ENCODE assay signal across 2 cellular contexts in the genomic region with DNA sequence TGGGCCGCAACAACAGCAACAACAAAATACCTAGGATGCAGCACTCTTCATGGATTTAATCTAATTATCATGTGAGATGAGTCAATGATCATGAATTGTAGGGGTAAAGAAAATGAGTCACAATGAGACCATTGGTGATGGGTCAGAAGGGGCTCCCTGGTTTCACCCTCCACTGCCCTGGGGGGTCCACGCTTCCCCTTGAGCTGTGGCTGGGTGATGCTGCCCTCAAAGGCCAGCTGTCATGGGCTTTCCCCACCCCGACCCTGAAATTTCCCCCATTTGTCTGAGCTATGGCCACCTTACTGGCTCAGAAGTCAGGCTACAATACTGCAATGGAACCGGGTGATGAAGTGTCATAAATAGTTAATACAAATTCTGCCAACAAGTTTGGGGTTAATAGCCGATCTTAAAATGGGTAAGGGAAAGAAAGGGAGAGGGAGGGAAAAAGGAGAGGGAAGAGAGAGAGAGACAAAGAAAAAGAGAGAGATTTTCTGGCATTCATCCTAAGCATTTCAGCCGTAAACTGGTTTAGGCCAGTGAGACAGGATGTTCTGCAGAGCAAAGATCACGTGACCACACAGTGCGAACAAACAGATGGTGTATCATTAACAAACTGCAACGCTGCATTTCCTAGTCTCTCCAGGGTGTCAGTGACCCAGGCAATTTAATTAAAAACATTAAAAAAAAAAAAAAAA.
A peak's percentile ranks its signal among the peaks of the same experiment; 100 is the strongest.
TF ChIP-seq lines count a peak whose summit lies in the region.

No MANE protein-coding gene starts in this region.

TF ChIP-seq in GM23338, 12 proteins besides CTCF, POLR2A, EP300 and RAD21 (continued from another document and continues in another):
- TF ChIP-seq, protein P1, sequence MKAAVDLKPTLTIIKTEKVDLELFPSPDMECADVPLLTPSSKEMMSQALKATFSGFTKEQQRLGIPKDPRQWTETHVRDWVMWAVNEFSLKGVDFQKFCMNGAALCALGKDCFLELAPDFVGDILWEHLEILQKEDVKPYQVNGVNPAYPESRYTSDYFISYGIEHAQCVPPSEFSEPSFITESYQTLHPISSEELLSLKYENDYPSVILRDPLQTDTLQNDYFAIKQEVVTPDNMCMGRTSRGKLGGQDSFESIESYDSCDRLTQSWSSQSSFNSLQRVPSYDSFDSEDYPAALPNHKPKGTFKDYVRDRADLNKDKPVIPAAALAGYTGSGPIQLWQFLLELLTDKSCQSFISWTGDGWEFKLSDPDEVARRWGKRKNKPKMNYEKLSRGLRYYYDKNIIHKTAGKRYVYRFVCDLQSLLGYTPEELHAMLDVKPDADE (IDR thresholded peaks at IDR 0.05) = no peak
- TF ChIP-seq JUNB (IDR thresholded peaks at IDR 0.05; ENCODE audit: unreplicated experiment) (no peak), EZH2phosphoT487 (IDR thresholded peaks at IDR 0.05; ENCODE audit: unreplicated experiment) (no peak), EZH2 (IDR thresholded peaks at IDR 0.05; ENCODE audit: low read depth, unreplicated experiment) (no peak), ZNF114 (CRISPR knock-in tag; IDR thresholded peaks at IDR 0.05) (no peak), NANOG (IDR thresholded peaks at IDR 0.05; ENCODE audit: borderline replicate concordance) (no peak), ZNF331 (CRISPR knock-in tag; IDR thresholded peaks at IDR 0.05; ENCODE audit: low read depth) (no peak)
- TF ChIP-seq, protein P2, sequence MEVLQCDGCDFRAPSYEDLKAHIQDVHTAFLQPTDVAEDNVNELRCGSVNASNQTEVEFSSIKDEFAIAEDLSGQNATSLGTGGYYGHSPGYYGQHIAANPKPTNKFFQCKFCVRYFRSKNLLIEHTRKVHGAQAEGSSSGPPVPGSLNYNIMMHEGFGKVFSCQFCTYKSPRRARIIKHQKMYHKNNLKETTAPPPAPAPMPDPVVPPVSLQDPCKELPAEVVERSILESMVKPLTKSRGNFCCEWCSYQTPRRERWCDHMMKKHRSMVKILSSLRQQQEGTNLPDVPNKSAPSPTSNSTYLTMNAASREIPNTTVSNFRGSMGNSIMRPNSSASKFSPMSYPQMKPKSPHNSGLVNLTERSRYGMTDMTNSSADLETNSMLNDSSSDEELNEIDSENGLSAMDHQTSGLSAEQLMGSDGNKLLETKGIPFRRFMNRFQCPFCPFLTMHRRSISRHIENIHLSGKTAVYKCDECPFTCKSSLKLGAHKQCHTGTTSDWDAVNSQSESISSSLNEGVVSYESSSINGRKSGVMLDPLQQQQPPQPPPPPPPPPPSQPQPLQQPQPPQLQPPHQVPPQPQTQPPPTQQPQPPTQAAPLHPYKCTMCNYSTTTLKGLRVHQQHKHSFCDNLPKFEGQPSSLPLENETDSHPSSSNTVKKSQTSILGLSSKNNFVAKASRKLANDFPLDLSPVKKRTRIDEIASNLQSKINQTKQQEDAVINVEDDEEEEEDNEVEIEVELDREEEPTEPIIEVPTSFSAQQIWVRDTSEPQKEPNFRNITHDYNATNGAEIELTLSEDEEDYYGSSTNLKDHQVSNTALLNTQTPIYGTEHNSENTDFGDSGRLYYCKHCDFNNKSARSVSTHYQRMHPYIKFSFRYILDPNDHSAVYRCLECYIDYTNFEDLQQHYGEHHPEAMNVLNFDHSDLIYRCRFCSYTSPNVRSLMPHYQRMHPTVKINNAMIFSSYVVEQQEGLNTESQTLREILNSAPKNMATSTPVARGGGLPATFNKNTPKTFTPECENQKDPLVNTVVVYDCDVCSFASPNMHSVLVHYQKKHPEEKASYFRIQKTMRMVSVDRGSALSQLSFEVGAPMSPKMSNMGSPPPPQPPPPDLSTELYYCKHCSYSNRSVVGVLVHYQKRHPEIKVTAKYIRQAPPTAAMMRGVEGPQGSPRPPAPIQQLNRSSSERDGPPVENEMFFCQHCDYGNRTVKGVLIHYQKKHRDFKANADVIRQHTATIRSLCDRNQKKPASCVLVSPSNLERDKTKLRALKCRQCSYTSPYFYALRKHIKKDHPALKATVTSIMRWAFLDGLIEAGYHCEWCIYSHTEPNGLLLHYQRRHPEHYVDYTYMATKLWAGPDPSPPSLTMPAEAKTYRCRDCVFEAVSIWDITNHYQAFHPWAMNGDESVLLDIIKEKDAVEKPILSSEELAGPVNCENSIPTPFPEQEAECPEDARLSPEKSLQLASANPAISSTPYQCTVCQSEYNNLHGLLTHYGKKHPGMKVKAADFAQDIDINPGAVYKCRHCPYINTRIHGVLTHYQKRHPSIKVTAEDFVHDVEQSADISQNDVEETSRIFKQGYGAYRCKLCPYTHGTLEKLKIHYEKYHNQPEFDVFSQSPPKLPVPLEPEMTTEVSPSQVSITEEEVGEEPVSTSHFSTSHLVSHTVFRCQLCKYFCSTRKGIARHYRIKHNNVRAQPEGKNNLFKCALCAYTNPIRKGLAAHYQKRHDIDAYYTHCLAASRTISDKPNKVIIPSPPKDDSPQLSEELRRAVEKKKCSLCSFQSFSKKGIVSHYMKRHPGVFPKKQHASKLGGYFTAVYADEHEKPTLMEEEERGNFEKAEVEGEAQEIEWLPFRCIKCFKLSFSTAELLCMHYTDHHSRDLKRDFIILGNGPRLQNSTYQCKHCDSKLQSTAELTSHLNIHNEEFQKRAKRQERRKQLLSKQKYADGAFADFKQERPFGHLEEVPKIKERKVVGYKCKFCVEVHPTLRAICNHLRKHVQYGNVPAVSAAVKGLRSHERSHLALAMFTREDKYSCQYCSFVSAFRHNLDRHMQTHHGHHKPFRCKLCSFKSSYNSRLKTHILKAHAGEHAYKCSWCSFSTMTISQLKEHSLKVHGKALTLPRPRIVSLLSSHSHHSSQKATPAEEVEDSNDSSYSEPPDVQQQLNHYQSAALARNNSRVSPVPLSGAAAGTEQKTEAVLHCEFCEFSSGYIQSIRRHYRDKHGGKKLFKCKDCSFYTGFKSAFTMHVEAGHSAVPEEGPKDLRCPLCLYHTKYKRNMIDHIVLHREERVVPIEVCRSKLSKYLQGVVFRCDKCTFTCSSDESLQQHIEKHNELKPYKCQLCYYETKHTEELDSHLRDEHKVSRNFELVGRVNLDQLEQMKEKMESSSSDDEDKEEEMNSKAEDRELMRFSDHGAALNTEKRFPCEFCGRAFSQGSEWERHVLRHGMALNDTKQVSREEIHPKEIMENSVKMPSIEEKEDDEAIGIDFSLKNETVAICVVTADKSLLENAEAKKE (CRISPR knock-in tag; IDR thresholded peaks at IDR 0.05) = no peak

TF ChIP-seq in neural cell, 6 proteins besides CTCF, POLR2A, EP300 and RAD21:
- TF ChIP-seq, protein P3, sequence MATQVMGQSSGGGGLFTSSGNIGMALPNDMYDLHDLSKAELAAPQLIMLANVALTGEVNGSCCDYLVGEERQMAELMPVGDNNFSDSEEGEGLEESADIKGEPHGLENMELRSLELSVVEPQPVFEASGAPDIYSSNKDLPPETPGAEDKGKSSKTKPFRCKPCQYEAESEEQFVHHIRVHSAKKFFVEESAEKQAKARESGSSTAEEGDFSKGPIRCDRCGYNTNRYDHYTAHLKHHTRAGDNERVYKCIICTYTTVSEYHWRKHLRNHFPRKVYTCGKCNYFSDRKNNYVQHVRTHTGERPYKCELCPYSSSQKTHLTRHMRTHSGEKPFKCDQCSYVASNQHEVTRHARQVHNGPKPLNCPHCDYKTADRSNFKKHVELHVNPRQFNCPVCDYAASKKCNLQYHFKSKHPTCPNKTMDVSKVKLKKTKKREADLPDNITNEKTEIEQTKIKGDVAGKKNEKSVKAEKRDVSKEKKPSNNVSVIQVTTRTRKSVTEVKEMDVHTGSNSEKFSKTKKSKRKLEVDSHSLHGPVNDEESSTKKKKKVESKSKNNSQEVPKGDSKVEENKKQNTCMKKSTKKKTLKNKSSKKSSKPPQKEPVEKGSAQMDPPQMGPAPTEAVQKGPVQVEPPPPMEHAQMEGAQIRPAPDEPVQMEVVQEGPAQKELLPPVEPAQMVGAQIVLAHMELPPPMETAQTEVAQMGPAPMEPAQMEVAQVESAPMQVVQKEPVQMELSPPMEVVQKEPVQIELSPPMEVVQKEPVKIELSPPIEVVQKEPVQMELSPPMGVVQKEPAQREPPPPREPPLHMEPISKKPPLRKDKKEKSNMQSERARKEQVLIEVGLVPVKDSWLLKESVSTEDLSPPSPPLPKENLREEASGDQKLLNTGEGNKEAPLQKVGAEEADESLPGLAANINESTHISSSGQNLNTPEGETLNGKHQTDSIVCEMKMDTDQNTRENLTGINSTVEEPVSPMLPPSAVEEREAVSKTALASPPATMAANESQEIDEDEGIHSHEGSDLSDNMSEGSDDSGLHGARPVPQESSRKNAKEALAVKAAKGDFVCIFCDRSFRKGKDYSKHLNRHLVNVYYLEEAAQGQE (IDR thresholded peaks at IDR 0.05; ENCODE audit: borderline replicate concordance) = no peak
- TF ChIP-seq POLR2AphosphoS5 (IDR thresholded peaks at IDR 0.05) (peak; percentile 13), MXI1 (conservative IDR thresholded peaks at IDR 0.05; ENCODE audit: poor library complexity, severe bottlenecking) (no peak)
TF ChIP-seq in neural cell: peak in this region for 1.
